Comparison of ENCODE assay signal across 15 cellular contexts in genomic region chr3:17399586-17399985, GRCh38.
DNase-seq lines count a peak whose midpoint lies in the region; ATAC-seq and TF ChIP-seq lines count a peak whose summit lies in the region.
"Had no signal": no experiment of that assay in that cellular context is flagged by ENCODE, and none has a peak within 500 bp of the region (broad histone marks: within the 10 kb centered on the region; RNA-seq: fewer than 3 reads in every experiment).

No MANE protein-coding gene starts in this region.

- no peaks in the 10 kb centered on the region for H3K36me3 Mint-ChIP-seq in activated T-cell treated with anti-CD3 and anti-CD28 coated beads, Interleukin-2, amount 50 U/mL, for 72 hours (ENCODE audit: insufficient read depth in 2 of 2)

- H3K36me3 ChIP-seq in colonic mucosa, result no peaks in the 10 kb centered on the region

- no peak overlapping the region for H3K27ac Mint-ChIP-seq in activated T-cell treated with anti-CD3 and anti-CD28 coated beads, Interleukin-2, amount 50 U/mL, for 72 hours
- H3K27ac Mint-ChIP-seq: activated CD4-positive, alpha-beta T cell treated with anti-CD3 and anti-CD28 coated beads for 36 hours had no signal

- H3K4me1 Mint-ChIP-seq in activated T-cell treated with anti-CD3 and anti-CD28 coated beads, Interleukin-2, amount 50 U/mL, for 72 hours (ENCODE audit: low read depth), result no peaks in the 10 kb centered on the region
- H3K4me1 Mint-ChIP-seq: activated CD4-positive, alpha-beta T cell treated with anti-CD3 and anti-CD28 coated beads for 36 hours had no signal

- intact Hi-C loops in colonic mucosa (cut with DNase I), result no loop called here

- H3K4me1 ChIP-seq in colonic mucosa, result no peaks in the 10 kb centered on the region
- H3K4me1 ChIP-seq: upper lobe of left lung had no signal

- no peak overlapping the region for H3K27ac ChIP-seq in colonic mucosa
- H3K27ac ChIP-seq: upper lobe of left lung had no signal

- H3K9me3 Mint-ChIP-seq in activated T-cell treated with anti-CD3 and anti-CD28 coated beads, Interleukin-2, amount 50 U/mL, for 72 hours, result no peaks in the 10 kb centered on the region

- H3K4me3 ChIP-seq in colonic mucosa, result no peak overlapping the region
- H3K4me3 ChIP-seq: upper lobe of left lung had no signal

- no peak overlapping the region for H3K4me3 Mint-ChIP-seq in activated T-cell treated with anti-CD3 and anti-CD28 coated beads, Interleukin-2, amount 50 U/mL, for 72 hours
- H3K4me3 Mint-ChIP-seq: activated CD4-positive, alpha-beta T cell treated with anti-CD3 and anti-CD28 coated beads for 36 hours had no signal

- no peak overlapping the region for H3K9ac ChIP-seq in colonic mucosa (ENCODE audit: low read depth in 2 of 2, low read length in 2 of 2)
- H3K9ac ChIP-seq: SK-N-SH had no signal

- peak; percentile 42 for DNase-seq in left kidney (ENCODE audit: low read depth, low spot score)
- DNase-seq in Ammon's horn (ENCODE audit: low spot score), result no peak
- DNase-seq in colonic mucosa, result no peak
- DNase-seq in activated T-cell treated with anti-CD3 and anti-CD28 coated beads, Interleukin-2, amount 50 U/mL, for 72 hours, result no peak
- DNase-seq in activated effector memory CD4-positive, alpha-beta T cell treated with anti-CD3 and anti-CD28 coated beads, Interleukin-2, amount 50 U/mL, for 16 hours, result no peak
- DNase-seq: activated CD4-positive, alpha-beta T cell treated with anti-CD3 and anti-CD28 coated beads for 36 hours; caudate nucleus; erythroblast; NCI-H1105; NCI-H774; SK-N-SH; upper lobe of left lung had no signal

- ATAC-seq in GM19025 (IDR thresholded peaks at IDR 0.05; ENCODE audit: low read depth, unreplicated experiment) (peak; percentile 21), GM21786 (IDR thresholded peaks at IDR 0.05; ENCODE audit: unreplicated experiment) (peak; percentile 44), HG03135 (IDR thresholded peaks at IDR 0.05; ENCODE audit: unreplicated experiment) (peak; percentile 44)
- no peak for ATAC-seq in activated T-cell treated with anti-CD3 and anti-CD28 coated beads, Interleukin-2, amount 50 U/mL, for 72 hours (replicated peaks in 1 of 2)
- ATAC-seq: activated CD4-positive, alpha-beta T cell treated with anti-CD3 and anti-CD28 coated beads for 36 hours had no signal

- no peak for TF ChIP-seq CTCF in colonic mucosa (IDR thresholded peaks at IDR 0.05)

- no peaks in the 10 kb centered on the region for H3K9me3 ChIP-seq in colonic mucosa
- H3K9me3 ChIP-seq: SK-N-SH, upper lobe of left lung had no signal

- no peaks in the 10 kb centered on the region for H3K27me3 Mint-ChIP-seq in activated T-cell treated with anti-CD3 and anti-CD28 coated beads, Interleukin-2, amount 50 U/mL, for 72 hours (ENCODE audit: low read depth)
- H3K27me3 Mint-ChIP-seq: activated CD4-positive, alpha-beta T cell treated with anti-CD3 and anti-CD28 coated beads for 36 hours had no signal

- H3K27me3 ChIP-seq in colonic mucosa, result no peaks in the 10 kb centered on the region
- H3K27me3 ChIP-seq: upper lobe of left lung had no signal

Comparison
In these comparisons a context has a peak if more than half of its experiments do, and no peak if none do; other contexts are left out.
1. ATAC-seq: peak in GM19025 (single experiment), GM21786 (single experiment) and HG03135 (single experiment); none in activated T-cell treated with anti-CD3 and anti-CD28 coated beads, Interleukin-2, amount 50 U/mL, for 72 hours (0 of 2).